Comparison of ENCODE assay signal across 28 cellular contexts in the genomic region with DNA sequence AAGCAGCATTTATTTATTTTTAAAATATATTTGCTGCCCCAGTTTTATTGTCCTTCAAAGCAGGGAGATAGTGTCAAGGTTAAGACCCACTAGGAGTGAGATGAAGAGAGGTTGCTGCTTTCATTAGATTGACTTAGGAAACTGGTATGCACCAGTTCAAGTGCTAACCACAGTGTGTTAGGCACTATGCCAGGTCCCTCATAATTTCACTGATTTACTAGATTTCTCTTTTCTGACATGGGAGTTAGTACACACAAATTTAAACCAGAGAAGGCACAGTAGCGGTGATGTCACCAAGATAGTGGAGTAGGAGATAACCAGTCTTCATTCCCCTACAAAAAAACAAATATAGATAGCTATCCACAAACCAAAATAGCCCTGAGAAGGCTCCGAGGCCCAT.
"Had no signal": no experiment of that assay in that cellular context is flagged by ENCODE, and none has a peak within 500 bp of the region (broad histone marks: within the 10 kb centered on the region; RNA-seq: fewer than 3 reads in every experiment).

No MANE protein-coding gene starts in this region.

- H3K27me3 ChIP-seq: esophagus squamous epithelium, foreskin keratinocyte, right atrium auricular region, stomach, thyroid gland, vagina had no signal

- H3K27ac ChIP-seq: esophagus squamous epithelium, foreskin keratinocyte, heart right ventricle, lower lobe of right lung, prostate gland, right atrium auricular region, stomach, thyroid gland, vagina had no signal

- ATAC-seq: effector memory CD8-positive, alpha-beta T cell; foreskin keratinocyte; heart right ventricle; left colon; left ventricle myocardium superior; lower lobe of right lung; naive thymus-derived CD8-positive, alpha-beta T cell; sciatic nerve; stimulated activated effector memory CD8-positive, alpha-beta T cell treated with anti-CD3 and anti-CD28 coated beads, Interleukin-12 subunit alpha, Interleukin-12 subunit beta, amount 100 ng/mL, for 72 hours had no signal

- H3K9me3 ChIP-seq: esophagus squamous epithelium, lower lobe of right lung, prostate gland, thyroid gland, vagina had no signal

- FAIRE-seq: endometrium had no signal

- DNase-seq: cortex of kidney; effector memory CD8-positive, alpha-beta T cell; erythroblast; esophagus squamous epithelium; foreskin keratinocyte; glutamatergic neuron; heart right ventricle; hippocampal formation; islet precursor cell; kidney glomerular epithelial cell; left colon; left ventricle myocardium superior; lower lobe of right lung; naive thymus-derived CD8-positive, alpha-beta T cell; nephron progenitor cell; nucleus accumbens; stimulated activated CD4-positive, alpha-beta T cell treated with anti-CD3 and anti-CD28 coated beads, Interleukin-2, amount 100 ng/mL, for 24 hours; stimulated activated CD4-positive, alpha-beta T cell treated with anti-CD3 and anti-CD28 coated beads, Interleukin-4, amount 100 ng/mL, for 24 hours; stimulated activated naive CD4-positive, alpha-beta T cell treated with Interleukin-2 at 50 U/mL for 16 hours; stomach; thyroid gland; trophoblast cell had no signal

- H3K4me1 ChIP-seq: esophagus squamous epithelium, foreskin keratinocyte, heart right ventricle, lower lobe of right lung, prostate gland, right atrium auricular region, stomach, thyroid gland, vagina had no signal

- H3K36me3 ChIP-seq: prostate gland had no signal

- H3K4me3 ChIP-seq: esophagus squamous epithelium, heart right ventricle, lower lobe of right lung, prostate gland, right atrium auricular region, stomach, thyroid gland, vagina had no signal
